ENCODE assay signal across 16 cellular contexts in genomic region chr5:111596705-111597104, GRCh38.
DNase-seq lines count a peak whose midpoint lies in the region; ATAC-seq and TF ChIP-seq lines count a peak whose summit lies in the region.
"Had no signal": no experiment of that assay in that cellular context is flagged by ENCODE, and none has a peak within 500 bp of the region (broad histone marks: within the 10 kb centered on the region; RNA-seq: fewer than 3 reads in every experiment).

No MANE protein-coding gene starts in this region.

- peaks cover 0 to 4% of the 10 kb centered on the region in 2 donors for H3K9me3 ChIP-seq in neuronal stem cell (replicated peaks in 1 of 2; ENCODE audit: control insufficient read depth in 2 of 2, insufficient read depth in 1 of 2, low read depth in 1 of 2, low read length in 2 of 2)
- no peaks in the 10 kb centered on the region for H3K9me3 ChIP-seq in upper lobe of right lung
- H3K9me3 ChIP-seq: HAP-1 had no signal

- no peaks in the 10 kb centered on the region for H3K27me3 Mint-ChIP-seq in stimulated activated naive CD8-positive, alpha-beta T cell treated with anti-CD3 and anti-CD28 coated beads, Interleukin-15, amount 100 ng/mL, for 72 hours
- H3K27me3 Mint-ChIP-seq in activated T-cell treated with anti-CD3 and anti-CD28 coated beads, Interleukin-2, amount 50 U/mL, for 24 hours = peaks cover 3% of the 10 kb centered on the region

- H3K4me2 ChIP-seq in neuronal stem cell (ENCODE audit: insufficient read depth, low read length, poor library complexity, severe bottlenecking) = no peak overlapping the region
- H3K4me2 ChIP-seq: BLaER1 treated with 17β-estradiol and CSF1 and Interleukin-3, amounts not matched to agents 10 nM and 100 nM; GM23338 had no signal

- H3K14ac ChIP-seq in neuronal stem cell (ENCODE audit: low read length) = no peak overlapping the region

- no peak overlapping the region for H3K4me3 Mint-ChIP-seq in stimulated activated naive CD8-positive, alpha-beta T cell treated with anti-CD3 and anti-CD28 coated beads, Interleukin-15, amount 100 ng/mL, for 72 hours
- no peak overlapping the region for H3K4me3 Mint-ChIP-seq in activated T-cell treated with anti-CD3 and anti-CD28 coated beads, Interleukin-2, amount 50 U/mL, for 24 hours
- H3K4me3 Mint-ChIP-seq: CD4-positive, CD25-positive, alpha-beta regulatory T cell; GM23338 had no signal

- DNase-seq in stimulated activated naive CD8-positive, alpha-beta T cell treated with anti-CD3 and anti-CD28 coated beads, Interleukin-15, amount 100 ng/mL, for 72 hours = no peak
- DNase-seq in stimulated activated naive CD8-positive, alpha-beta T cell treated with anti-CD3 and anti-CD28 coated beads, Interleukin-15, Interleukin-2, amounts not matched to agents 100 U/mL and 50 U/mL, for 24 hours = no peak
- peak; percentile 69 for DNase-seq in RPMI8226
- no peak for DNase-seq in neuronal stem cell (ENCODE audit: low spot score)
- no peak for DNase-seq in upper lobe of right lung
- no peak for DNase-seq in activated T-cell treated with anti-CD3 and anti-CD28 coated beads, Interleukin-2, amount 50 U/mL, for 24 hours
- no peak for DNase-seq in H7
- DNase-seq: ACHN; CD4-positive, CD25-positive, alpha-beta regulatory T cell; DMS53 had no signal

- intact Hi-C loops in upper lobe of right lung (cut with DNase I) = no loop called here

- no peak overlapping the region for H3K27ac Mint-ChIP-seq in stimulated activated naive CD8-positive, alpha-beta T cell treated with anti-CD3 and anti-CD28 coated beads, Interleukin-15, amount 100 ng/mL, for 72 hours
- no peak overlapping the region for H3K27ac Mint-ChIP-seq in activated T-cell treated with anti-CD3 and anti-CD28 coated beads, Interleukin-2, amount 50 U/mL, for 24 hours
- H3K27ac Mint-ChIP-seq: CD4-positive, CD25-positive, alpha-beta regulatory T cell; GM23338 had no signal

- no peak overlapping the region for H2AFZ ChIP-seq in neuronal stem cell (ENCODE audit: low read length)
- H2AFZ ChIP-seq: GM23338 had no signal

- no peak overlapping the region for H2BK12ac ChIP-seq in neuronal stem cell (ENCODE audit: low read length)

- TF ChIP-seq CTCF in upper lobe of right lung (IDR thresholded peaks at IDR 0.05) = no peak

- no peaks in the 10 kb centered on the region for H3K36me3 Mint-ChIP-seq in activated T-cell treated with anti-CD3 and anti-CD28 coated beads, Interleukin-2, amount 50 U/mL, for 24 hours (ENCODE audit: low read depth)
- H3K36me3 Mint-ChIP-seq: CD4-positive, CD25-positive, alpha-beta regulatory T cell had no signal

- no peak overlapping the region for H4K91ac ChIP-seq in neuronal stem cell (ENCODE audit: low read depth, low read length, poor library complexity)

- no peak overlapping the region for H2BK120ac ChIP-seq in neuronal stem cell (ENCODE audit: low read depth, low read length)

- H3K4me1 Mint-ChIP-seq in stimulated activated naive CD8-positive, alpha-beta T cell treated with anti-CD3 and anti-CD28 coated beads, Interleukin-15, amount 100 ng/mL, for 72 hours = no peaks in the 10 kb centered on the region
- no peaks in the 10 kb centered on the region for H3K4me1 Mint-ChIP-seq in activated T-cell treated with anti-CD3 and anti-CD28 coated beads, Interleukin-2, amount 50 U/mL, for 24 hours (ENCODE audit: low read depth)
- H3K4me1 Mint-ChIP-seq: CD4-positive, CD25-positive, alpha-beta regulatory T cell had no signal

- peak overlapping the region; percentile 0 for H3K18ac ChIP-seq in neuronal stem cell (ENCODE audit: low read length)

- no CpG with 5 or more reads among the region's 5 CpGs for WGBS in neuronal stem cell (ENCODE audit: extremely low coverage in 2 of 2, insufficient read length in 2 of 2, insufficient replicate concordance in 1 of 2), 2 donors

- H4K8ac ChIP-seq in neuronal stem cell (ENCODE audit: low read depth, low read length) = no peak overlapping the region

- peak; percentile 28 for ATAC-seq in stimulated activated naive CD8-positive, alpha-beta T cell treated with anti-CD3 and anti-CD28 coated beads, Interleukin-15, amount 100 ng/mL, for 72 hours
- ATAC-seq in stimulated activated naive CD8-positive, alpha-beta T cell treated with anti-CD3 and anti-CD28 coated beads, Interleukin-15, Interleukin-2, amounts not matched to agents 100 U/mL and 50 U/mL, for 24 hours = no peak
- ATAC-seq in upper lobe of right lung (peak; percentile 17), GM18868 (IDR thresholded peaks at IDR 0.05; ENCODE audit: unreplicated experiment) (no peak)
- ATAC-seq: GM12878, GM23338, HepG2 had no signal

- H3K4me1 ChIP-seq in neuronal stem cell (ENCODE audit: control insufficient read depth in 2 of 2, insufficient read depth in 1 of 2, low read depth in 1 of 2, low read length in 2 of 2) (peaks cover 2 to 5% of the 10 kb centered on the region in 2 donors), upper lobe of right lung (no peaks in the 10 kb centered on the region)
- H3K4me1 ChIP-seq: BLaER1 treated with 17β-estradiol and CSF1 and Interleukin-3, amounts not matched to agents 10 nM and 100 nM; HAP-1 had no signal

- H2AK5ac ChIP-seq in neuronal stem cell (ENCODE audit: low read depth, low read length) = no peak overlapping the region

- no peak overlapping the region for H3K23ac ChIP-seq in neuronal stem cell (ENCODE audit: low read depth, low read length, poor library complexity)

- H3K9ac ChIP-seq in neuronal stem cell (ENCODE audit: low read depth, low read length, poor library complexity) = no peak overlapping the region
- H3K9ac ChIP-seq: BLaER1 treated with 17β-estradiol and CSF1 and Interleukin-3, amounts not matched to agents 10 nM and 100 nM had no signal

- H3K36me3 ChIP-seq in neuronal stem cell (replicated peaks in 1 of 2; ENCODE audit: control insufficient read depth in 2 of 2, insufficient read depth in 2 of 2, low read length in 2 of 2) (no peaks in the 10 kb centered on the region), upper lobe of right lung (no peaks in the 10 kb centered on the region), H7 (replicated peaks; ENCODE audit: control insufficient read depth, insufficient read depth, low read length) (no peaks in the 10 kb centered on the region)
- H3K36me3 ChIP-seq: BLaER1 treated with 17β-estradiol and CSF1 and Interleukin-3, amounts not matched to agents 10 nM and 100 nM; HAP-1 had no signal

- H3K4ac ChIP-seq in neuronal stem cell (ENCODE audit: low read length) = no peak overlapping the region

- H3K4me3 ChIP-seq in neuronal stem cell (ENCODE audit: low read length in 2 of 2) (no peak overlapping the region), upper lobe of right lung (no peak overlapping the region), H7 (ENCODE audit: insufficient read depth, low read depth, low read length) (no peak overlapping the region)
- H3K4me3 ChIP-seq: BLaER1 treated with 17β-estradiol and CSF1 and Interleukin-3, amounts not matched to agents 10 nM and 100 nM; GM12878; GM23338; HAP-1 had no signal

- H3K79me1 ChIP-seq in neuronal stem cell (ENCODE audit: low read depth, low read length) = peaks cover 1% of the 10 kb centered on the region

- H3K9me3 Mint-ChIP-seq in stimulated activated naive CD8-positive, alpha-beta T cell treated with anti-CD3 and anti-CD28 coated beads, Interleukin-15, amount 100 ng/mL, for 72 hours = peaks cover 4 to 7% of the 10 kb centered on the region in 2 donors
- H3K9me3 Mint-ChIP-seq in activated T-cell treated with anti-CD3 and anti-CD28 coated beads, Interleukin-2, amount 50 U/mL, for 24 hours = peaks cover 2% of the 10 kb centered on the region

- H3K27me3 ChIP-seq in neuronal stem cell (ENCODE audit: control insufficient read depth in 3 of 3, insufficient read depth in 3 of 3, low read depth in 1 of 3, low read length in 3 of 3) (no peaks in the 10 kb centered on the region), upper lobe of right lung (no peaks in the 10 kb centered on the region), H7 (ENCODE audit: control insufficient read depth, insufficient read depth, low read length) (no peaks in the 10 kb centered on the region)
- H3K27me3 ChIP-seq: BLaER1 treated with 17β-estradiol and CSF1 and Interleukin-3, amounts not matched to agents 10 nM and 100 nM had no signal

- H2BK15ac ChIP-seq in neuronal stem cell (ENCODE audit: low read length) = no peak overlapping the region

- H3K27ac ChIP-seq in neuronal stem cell (replicated peaks; ENCODE audit: low read length) = no peak overlapping the region
- H3K27ac ChIP-seq in upper lobe of right lung = no peak overlapping the region
- H3K27ac ChIP-seq: BLaER1 treated with 17β-estradiol and CSF1 and Interleukin-3, amounts not matched to agents 10 nM and 100 nM had no signal

- no peak overlapping the region for H2BK5ac ChIP-seq in neuronal stem cell (ENCODE audit: low read length)

Comparison
In these comparisons a context has a peak if more than half of its experiments do, and no peak if none do; other contexts are left out.
1. ATAC-seq: peak in stimulated activated naive CD8-positive, alpha-beta T cell treated with anti-CD3 and anti-CD28 coated beads, Interleukin-15, amount 100 ng/mL, for 72 hours (single experiment) and upper lobe of right lung (single experiment); none in stimulated activated naive CD8-positive, alpha-beta T cell treated with anti-CD3 and anti-CD28 coated beads, Interleukin-15, Interleukin-2, amounts not matched to agents 100 U/mL and 50 U/mL, for 24 hours (single experiment) and GM18868 (single experiment).